1 cellular context compared by ENCODE assay signal in the genomic region with DNA sequence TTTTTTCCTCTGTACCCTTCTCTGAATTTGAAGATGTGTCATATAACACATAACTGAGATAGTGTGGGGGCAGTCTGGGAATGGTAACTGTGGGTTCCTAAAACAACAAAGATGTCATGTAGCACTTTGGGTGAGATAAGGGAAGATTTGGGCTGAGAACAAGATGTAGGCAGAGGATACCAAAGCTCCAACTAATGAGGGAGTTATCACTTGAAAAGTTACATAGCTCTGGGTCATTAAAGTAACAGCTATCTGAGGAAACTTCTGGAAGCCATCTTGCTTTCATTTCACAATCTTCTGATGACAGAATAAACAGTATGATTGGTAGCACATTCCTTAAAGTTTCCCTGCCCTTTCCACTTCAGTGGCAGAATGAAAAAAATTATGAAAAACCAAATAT.
TF ChIP-seq lines count a peak whose summit lies in the region.

No MANE protein-coding gene starts in this region.

TF ChIP-seq in H1, 55 proteins besides CTCF, POLR2A, EP300 and RAD21:
- no peak for TF ChIP-seq RNF2 (IDR thresholded peaks at IDR 0.05; ENCODE audit: borderline replicate concordance, low read depth, low read length, missing control alignments, poor library complexity, severe bottlenecking)
- TF ChIP-seq, protein P1, sequence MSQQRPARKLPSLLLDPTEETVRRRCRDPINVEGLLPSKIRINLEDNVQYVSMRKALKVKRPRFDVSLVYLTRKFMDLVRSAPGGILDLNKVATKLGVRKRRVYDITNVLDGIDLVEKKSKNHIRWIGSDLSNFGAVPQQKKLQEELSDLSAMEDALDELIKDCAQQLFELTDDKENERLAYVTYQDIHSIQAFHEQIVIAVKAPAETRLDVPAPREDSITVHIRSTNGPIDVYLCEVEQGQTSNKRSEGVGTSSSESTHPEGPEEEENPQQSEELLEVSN (IDR thresholded peaks at IDR 0.05), result no peak
- TF ChIP-seq, protein P2, sequence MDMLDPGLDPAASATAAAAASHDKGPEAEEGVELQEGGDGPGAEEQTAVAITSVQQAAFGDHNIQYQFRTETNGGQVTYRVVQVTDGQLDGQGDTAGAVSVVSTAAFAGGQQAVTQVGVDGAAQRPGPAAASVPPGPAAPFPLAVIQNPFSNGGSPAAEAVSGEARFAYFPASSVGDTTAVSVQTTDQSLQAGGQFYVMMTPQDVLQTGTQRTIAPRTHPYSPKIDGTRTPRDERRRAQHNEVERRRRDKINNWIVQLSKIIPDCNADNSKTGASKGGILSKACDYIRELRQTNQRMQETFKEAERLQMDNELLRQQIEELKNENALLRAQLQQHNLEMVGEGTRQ (IDR thresholded peaks at IDR 0.05; ENCODE audit: low read length), result no peak
- no peak for TF ChIP-seq ZNF274 (IDR thresholded peaks at IDR 0.05; ENCODE audit: borderline replicate concordance, extremely low read depth, low read length)
- no peak for TF ChIP-seq EZH2 (IDR thresholded peaks at IDR 0.05; ENCODE audit: low read depth, low read length, severe bottlenecking)
- TF ChIP-seq YY1 (IDR thresholded peaks at IDR 0.05; ENCODE audit: low read depth, low read length), result no peak
- TF ChIP-seq SP4 (IDR thresholded peaks at IDR 0.05; ENCODE audit: low read length), result no peak
TF ChIP-seq in H1: peak in this region for 0.
